Comparison of ENCODE assay signal across 19 cellular contexts in the genomic region with DNA sequence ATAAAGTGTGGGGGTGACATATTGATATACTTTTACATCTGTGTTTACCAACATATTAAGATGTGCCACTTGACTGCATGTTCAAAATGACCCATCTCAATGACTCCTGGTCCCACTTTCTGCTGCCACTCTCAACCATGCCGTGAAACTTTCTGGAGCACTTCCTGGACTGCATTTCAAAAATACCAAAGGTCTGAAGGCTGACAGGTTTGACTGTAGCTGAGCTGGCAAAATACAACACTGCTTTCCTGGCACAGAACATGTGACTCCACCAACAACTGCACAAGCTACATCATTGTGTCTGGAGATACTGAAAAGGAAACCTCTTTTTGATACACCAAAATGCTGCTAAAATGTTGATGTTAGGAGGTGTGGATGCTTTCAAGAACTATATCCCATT.
DNase-seq lines count a peak whose midpoint lies in the region; ATAC-seq and TF ChIP-seq lines count a peak whose summit lies in the region.
"Had no signal": no experiment of that assay in that cellular context is flagged by ENCODE, and none has a peak within 500 bp of the region (broad histone marks: within the 10 kb centered on the region; RNA-seq: fewer than 3 reads in every experiment).

No MANE protein-coding gene starts in this region.

- WGBS in psoas muscle, 3 donors, result 13 to 18% (median 16%) methylated on average over 1 of the region's 1 CpG

- peak overlapping the region; percentile 84 for H3K27ac ChIP-seq in angular gyrus (ENCODE audit: low read depth, low read length)
- H3K27ac ChIP-seq in psoas muscle, result no peak overlapping the region
- H3K27ac ChIP-seq: gastrocnemius medialis, GM23248, parathyroid adenoma, RWPE1, tibial nerve had no signal

- DNase-seq in ELF-1 (ENCODE audit: low read depth, low spot score) (peak; percentile 6), fibroblast of the aortic adventitia (ENCODE audit: low read depth) (peak; percentile 13), pons (ENCODE audit: low spot score) (peak; percentile 67), psoas muscle (no peak)
- DNase-seq in stimulated activated CD4-positive, alpha-beta T cell treated with anti-CD3 and anti-CD28 coated beads, Interleukin-4, amount 100 ng/mL, for 1 hour, result no peak
- DNase-seq: activated CD4-positive, alpha-beta T cell treated with anti-CD3 and anti-CD28 coated beads, Interleukin-2, amount 10 ng/mL, durations not matched to agents 24 days and 14 days; activated CD8-positive, alpha-beta memory T cell treated with anti-CD3 and anti-CD28 coated beads, Interleukin-2, amount 50 U/mL, for 48 hours; activated effector memory CD4-positive, alpha-beta T cell treated with anti-CD3 and anti-CD28 coated beads, Interleukin-2, amount 50 U/mL, for 16 hours; CD4-positive, CD25-positive, alpha-beta regulatory T cell; gastrocnemius medialis; GM23248; naive B cell had no signal

- H3K9me3 ChIP-seq in psoas muscle, result no peaks in the 10 kb centered on the region
- H3K9me3 ChIP-seq: adrenal gland, gastrocnemius medialis, tibial nerve had no signal

- TF ChIP-seq CTCF in fibroblast of the aortic adventitia (IDR thresholded peaks at IDR 0.05; ENCODE audit: insufficient read depth, low read length) (no peak), psoas muscle (IDR thresholded peaks at IDR 0.05) (no peak)

- H3K27me3 ChIP-seq in psoas muscle (ENCODE audit: insufficient read depth in 3 of 3, low read length in 2 of 3), result no peaks in the 10 kb centered on the region
- H3K27me3 ChIP-seq: adrenal gland, gastrocnemius medialis, tibial nerve had no signal

- ATAC-seq in GM21825 (IDR thresholded peaks at IDR 0.05; ENCODE audit: unreplicated experiment), result no peak
- ATAC-seq in psoas muscle, result no peak
- ATAC-seq in HG02870 (IDR thresholded peaks at IDR 0.05; ENCODE audit: unreplicated experiment), result no peak
- ATAC-seq: gastrocnemius medialis had no signal

- no peak overlapping the region for H3K4me3 ChIP-seq in fibroblast of the aortic adventitia (ENCODE audit: low read depth, low read length)
- no peak overlapping the region for H3K4me3 ChIP-seq in psoas muscle
- H3K4me3 ChIP-seq: gastrocnemius medialis, GM23248, tibial nerve had no signal

- no peaks in the 10 kb centered on the region for H3K36me3 ChIP-seq in psoas muscle (ENCODE audit: insufficient read depth in 1 of 2, low read depth in 1 of 2)
- H3K36me3 ChIP-seq: adrenal gland, gastrocnemius medialis, tibial nerve had no signal

- intact Hi-C loops in psoas muscle (cut with DNase I), result no loop called here

- no peaks in the 10 kb centered on the region for H3K4me1 ChIP-seq in psoas muscle
- H3K4me1 ChIP-seq: parathyroid adenoma had no signal

Comparison
In these comparisons a context has a peak if more than half of its experiments do, and no peak if none do; other contexts are left out.
1. DNase-seq: peak in ELF-1 (single experiment), fibroblast of the aortic adventitia (single experiment) and pons (single experiment); none in stimulated activated CD4-positive, alpha-beta T cell treated with anti-CD3 and anti-CD28 coated beads, Interleukin-4, amount 100 ng/mL, for 1 hour (single experiment) and psoas muscle (0 of 2).